8 cellular contexts compared by ENCODE assay signal in the genomic region with DNA sequence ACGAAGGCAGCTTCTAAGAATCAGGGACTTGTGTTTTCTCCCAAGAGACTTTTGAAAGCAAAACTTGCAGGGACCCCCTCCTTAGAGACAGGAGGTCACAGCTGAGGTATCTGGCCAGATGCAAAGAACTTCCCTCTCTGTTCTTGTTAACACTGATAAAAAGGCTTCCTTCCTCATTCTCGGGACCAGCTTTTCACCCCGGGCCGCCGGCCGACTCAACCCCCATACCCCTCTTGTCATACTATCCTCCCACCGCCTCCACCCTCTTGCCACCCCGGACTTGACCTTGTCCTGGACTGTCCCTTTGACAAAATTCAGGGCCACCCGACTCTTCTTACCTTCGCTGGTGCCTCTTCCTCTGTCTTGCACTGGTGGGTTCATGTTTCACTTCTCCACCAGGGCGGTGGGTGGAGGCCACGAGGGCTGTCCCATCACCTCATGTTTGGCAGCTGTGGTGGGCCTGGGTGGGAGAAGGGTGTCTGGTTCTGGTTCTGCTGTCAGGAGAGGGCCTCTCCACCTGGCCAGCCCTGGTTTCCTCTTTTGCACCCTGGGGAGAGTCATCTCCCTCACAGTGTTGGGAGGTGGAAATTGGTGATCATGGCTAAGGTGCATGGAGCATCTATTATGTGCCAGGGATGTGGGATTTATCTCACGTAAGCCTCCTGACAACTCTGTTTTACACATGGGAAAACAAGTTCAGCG. TPM values are rescaled to one million over a fixed set of nuclear protein-coding genes. Genes with fewer than 3 reads are reported as not detected.
DNase-seq lines count a peak whose midpoint lies in the region; ATAC-seq, FAIRE-seq and TF ChIP-seq lines count a peak whose summit lies in the region.

No MANE protein-coding gene starts in this region.

- intact Hi-C loops in PC-9 (cut with micrococcal nuclease; ENCODE audit: unreplicated experiment), result no loop called here

- TF ChIP-seq CTCF in foreskin keratinocyte (conservative IDR thresholded peaks at IDR 0.05) (no peak), foreskin fibroblast (IDR thresholded peaks at IDR 0.05; ENCODE audit: low read depth, low read length) (no peak), PC-9 (conservative IDR thresholded peaks at IDR 0.05) (no peak), progenitor cell of endocrine pancreas (IDR thresholded peaks at IDR 0.05; ENCODE audit: unreplicated experiment) (no peak)

- no peaks in the 10 kb centered on the region for H3K36me3 Mint-ChIP-seq in progenitor cell of endocrine pancreas (ENCODE audit: insufficient read depth)

- H3K4me1 ChIP-seq in foreskin keratinocyte, result peaks cover 22% of the 10 kb centered on the region
- H3K4me1 ChIP-seq in PC-9 (replicated peaks; ENCODE audit: insufficient read depth), result peaks cover 42% of the 10 kb centered on the region

- H3K27me3 Mint-ChIP-seq in progenitor cell of endocrine pancreas, result peaks cover 59% of the 10 kb centered on the region

- H3K4me3 ChIP-seq in foreskin fibroblast (ENCODE audit: low read depth in 1 of 2, low read length in 2 of 2) (no peak overlapping the region), PC-9 (no peak overlapping the region)

- H3K4me2 ChIP-seq in PC-9, result no peak overlapping the region

- H3K79me2 ChIP-seq in PC-9 (ENCODE audit: low read depth), result no peaks in the 10 kb centered on the region

- DNase-seq in GM12892 (ENCODE audit: insufficient read length) (peak; percentile 63), foreskin keratinocyte (no peak), foreskin fibroblast (no peak), PC-9 (no peak), progenitor cell of endocrine pancreas (ENCODE audit: low spot score, unreplicated experiment) (no peak)
- DNase-seq in stimulated activated CD4-positive, alpha-beta T cell treated with anti-CD3 and anti-CD28 coated beads, Interleukin-12 subunit alpha, Interleukin-12 subunit beta, amount 100 ng/mL, for 4 hours, result no peak

- no peak overlapping the region for H2AFZ ChIP-seq in PC-9

- CTCF ChIA-PET in PC-9 (lab: Charles Lee), result no interaction called here

- BruUV-seq in PC-9 (replicated peaks; lab: Mats Ljungman, UMichigan), result no TSS peak

- POLR2A ChIA-PET in PC-9 (lab: Charles Lee; ENCODE audit: unreplicated experiment), result interaction anchor here (0.7 kb wide), 1 partner anchor 16 kb away, joined by 3 read pairs; no protein-coding TSS in a partner anchor

- no peaks in the 10 kb centered on the region for H3K9me3 Mint-ChIP-seq in progenitor cell of endocrine pancreas (ENCODE audit: low read depth)

- no peak overlapping the region for H3K4me3 Mint-ChIP-seq in progenitor cell of endocrine pancreas (ENCODE audit: low read depth)

- FAIRE-seq in GM12892 (lab: Jason Lieb, UNC), result peak; percentile 86

- ATAC-seq in GM21381 (IDR thresholded peaks at IDR 0.05; ENCODE audit: unreplicated experiment) (peak; percentile 49), HG03565 (IDR thresholded peaks at IDR 0.05; ENCODE audit: unreplicated experiment) (peak; percentile 38), foreskin keratinocyte (no peak)

- H3K9me3 ChIP-seq in PC-9 (ENCODE audit: insufficient read depth, low read depth), result no peaks in the 10 kb centered on the region

- no peaks in the 10 kb centered on the region for H4K20me1 ChIP-seq in PC-9 (ENCODE audit: insufficient read depth)

- TF ChIP-seq POLR2A in GM12892 (IDR thresholded peaks at IDR 0.05; ENCODE audit: low read depth, low read length), result peak; percentile 45; the same call in 1 of the 2 replicates

- no peaks in the 10 kb centered on the region for H3K9me2 ChIP-seq in PC-9 (ENCODE audit: insufficient read depth)

- H3K27ac ChIP-seq in foreskin keratinocyte (peak overlapping the region; percentile 29), PC-9 (no peak overlapping the region)

- H3K36me3 ChIP-seq in PC-9 (ENCODE audit: low read depth), result no peaks in the 10 kb centered on the region

- H3F3A ChIP-seq in PC-9 (ENCODE audit: insufficient read depth, low read depth), result peaks cover 6% of the 10 kb centered on the region; the same call in 1 of the 2 replicates

- no peaks in the 10 kb centered on the region for H3K27me3 ChIP-seq in foreskin keratinocyte
- no peaks in the 10 kb centered on the region for H3K27me3 ChIP-seq in PC-9 (ENCODE audit: insufficient read depth, low read depth)

- peaks cover 16% of the 10 kb centered on the region for H3K4me1 Mint-ChIP-seq in progenitor cell of endocrine pancreas (ENCODE audit: low read depth)

- H3K27ac Mint-ChIP-seq in progenitor cell of endocrine pancreas, result no peak overlapping the region

RNA-seq across cellular contexts. Expression of a gene that starts 32.5 kb away (rescaled TPM):
- 117 TPM for polyA plus RNA-seq in GM12892 (2012; ENCODE audit: missing spikeins)
- total RNA-seq in foreskin keratinocyte (78.2 and 96.0 TPM in 2 replicates), PC-9 (2021) (45.5 and 51.2 TPM in 2 replicates), progenitor cell of endocrine pancreas (1.1 and 1.3 TPM in 2 replicates)
- 44.6 and 47.5 TPM in 2 replicates for polyA plus RNA-seq in foreskin keratinocyte

Comparison
In these comparisons a context has a peak if more than half of its experiments do, and no peak if none do; other contexts are left out.
1. RNA of a gene that starts 32.5 kb away (total RNA-seq): 78.2 to 96.0 TPM in foreskin keratinocyte and 45.5 to 51.2 TPM in PC-9; 1.1 to 1.3 TPM in progenitor cell of endocrine pancreas; every median in the first group is over 10 times any median in the second.